ENCODE assay signal across 1 cellular context in genomic region chr3:42822828-42823227, GRCh38.
TF ChIP-seq lines count a peak whose summit lies in the region.

No MANE protein-coding gene starts in this region.

TF ChIP-seq in HCT116, 20 proteins besides CTCF, POLR2A, EP300 and RAD21 (continued from another document):
- TF ChIP-seq, protein P1, sequence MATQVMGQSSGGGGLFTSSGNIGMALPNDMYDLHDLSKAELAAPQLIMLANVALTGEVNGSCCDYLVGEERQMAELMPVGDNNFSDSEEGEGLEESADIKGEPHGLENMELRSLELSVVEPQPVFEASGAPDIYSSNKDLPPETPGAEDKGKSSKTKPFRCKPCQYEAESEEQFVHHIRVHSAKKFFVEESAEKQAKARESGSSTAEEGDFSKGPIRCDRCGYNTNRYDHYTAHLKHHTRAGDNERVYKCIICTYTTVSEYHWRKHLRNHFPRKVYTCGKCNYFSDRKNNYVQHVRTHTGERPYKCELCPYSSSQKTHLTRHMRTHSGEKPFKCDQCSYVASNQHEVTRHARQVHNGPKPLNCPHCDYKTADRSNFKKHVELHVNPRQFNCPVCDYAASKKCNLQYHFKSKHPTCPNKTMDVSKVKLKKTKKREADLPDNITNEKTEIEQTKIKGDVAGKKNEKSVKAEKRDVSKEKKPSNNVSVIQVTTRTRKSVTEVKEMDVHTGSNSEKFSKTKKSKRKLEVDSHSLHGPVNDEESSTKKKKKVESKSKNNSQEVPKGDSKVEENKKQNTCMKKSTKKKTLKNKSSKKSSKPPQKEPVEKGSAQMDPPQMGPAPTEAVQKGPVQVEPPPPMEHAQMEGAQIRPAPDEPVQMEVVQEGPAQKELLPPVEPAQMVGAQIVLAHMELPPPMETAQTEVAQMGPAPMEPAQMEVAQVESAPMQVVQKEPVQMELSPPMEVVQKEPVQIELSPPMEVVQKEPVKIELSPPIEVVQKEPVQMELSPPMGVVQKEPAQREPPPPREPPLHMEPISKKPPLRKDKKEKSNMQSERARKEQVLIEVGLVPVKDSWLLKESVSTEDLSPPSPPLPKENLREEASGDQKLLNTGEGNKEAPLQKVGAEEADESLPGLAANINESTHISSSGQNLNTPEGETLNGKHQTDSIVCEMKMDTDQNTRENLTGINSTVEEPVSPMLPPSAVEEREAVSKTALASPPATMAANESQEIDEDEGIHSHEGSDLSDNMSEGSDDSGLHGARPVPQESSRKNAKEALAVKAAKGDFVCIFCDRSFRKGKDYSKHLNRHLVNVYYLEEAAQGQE (IDR thresholded peaks at IDR 0.05; ENCODE audit: low read depth): no peak
- TF ChIP-seq SP1 (IDR thresholded peaks at IDR 0.05; ENCODE audit: low read depth) (no peak), EZH2phosphoT487 (IDR thresholded peaks at IDR 0.05; ENCODE audit: borderline replicate concordance) (no peak)
